In the genomic region with DNA sequence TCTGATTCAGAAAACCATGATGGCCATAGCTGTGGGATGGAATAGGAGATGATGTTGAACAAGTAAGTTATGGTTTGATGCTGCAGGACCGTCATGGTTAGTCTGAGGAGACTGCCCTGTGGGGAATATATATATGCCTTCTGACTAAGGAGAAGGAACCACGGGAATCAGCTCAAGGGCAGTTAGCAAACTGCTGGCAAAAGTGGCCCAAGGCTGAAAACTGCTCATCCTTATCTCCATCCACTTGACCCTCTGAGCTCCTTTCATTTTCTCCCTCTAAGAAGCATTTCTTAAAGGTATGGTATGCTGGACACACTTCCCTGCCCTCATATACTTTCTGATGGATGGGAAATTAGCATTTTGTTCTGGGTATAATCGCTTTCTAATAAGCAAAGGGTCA, we compare ENCODE assay signal across 28 cellular contexts.
"Had no signal": no experiment of that assay in that cellular context is flagged by ENCODE, and none has a peak within 500 bp of the region (broad histone marks: within the 10 kb centered on the region; RNA-seq: fewer than 3 reads in every experiment).

No MANE protein-coding gene starts in this region.

- FAIRE-seq: K562, TTC549 had no signal

- H3K27ac Mint-ChIP-seq: activated CD4-positive, alpha-beta T cell treated with anti-CD3 and anti-CD28 coated beads, Interleukin-2, amount 10 ng/mL, durations not matched to agents 24 days and 14 days; activated CD8-positive, alpha-beta T cell treated with anti-CD3 and anti-CD28 coated beads for 36 hours; activated naive CD8-positive, alpha-beta T cell treated with anti-CD3 and anti-CD28 coated beads for 36 hours; activated T-cell treated with anti-CD3 and anti-CD28 coated beads, Interleukin-2, amount 50 U/mL, for 72 hours; activated T-helper 17 cell treated with anti-CD3 and anti-CD28 coated beads, Interleukin-2, amount 50 U/mL, for 72 hours; T-helper 1 cell treated with Interleukin-12 subunit alpha and Interleukin-12 subunit beta and Interleukin-4 antibody, amounts not matched to agents 30 μg/mL and 1 μg/mL, for 36 hours; T-helper 2 cell treated with Interferon-gamma antibody and Interleukin-4, amounts not matched to agents 5 μg/mL and 100 μg/mL, for 36 hours had no signal

- H3K9me3 ChIP-seq: ascending aorta, breast epithelium, Peyer's patch had no signal

- H3K4me1 ChIP-seq: ascending aorta, breast epithelium, Peyer's patch had no signal

- H3K9me3 Mint-ChIP-seq: activated CD4-positive, alpha-beta T cell treated with anti-CD3 and anti-CD28 coated beads, Interleukin-2, amount 10 ng/mL, durations not matched to agents 24 days and 14 days; activated CD8-positive, alpha-beta T cell treated with anti-CD3 and anti-CD28 coated beads for 36 hours; activated naive CD8-positive, alpha-beta T cell treated with anti-CD3 and anti-CD28 coated beads for 36 hours; activated T-cell treated with anti-CD3 and anti-CD28 coated beads, Interleukin-2, amount 50 U/mL, for 72 hours; activated T-helper 17 cell treated with anti-CD3 and anti-CD28 coated beads, Interleukin-2, amount 50 U/mL, for 72 hours; T-helper 1 cell treated with Interleukin-12 subunit alpha and Interleukin-12 subunit beta and Interleukin-4 antibody, amounts not matched to agents 30 μg/mL and 1 μg/mL, for 36 hours; T-helper 2 cell treated with Interferon-gamma antibody and Interleukin-4, amounts not matched to agents 5 μg/mL and 100 μg/mL, for 36 hours had no signal

- ATAC-seq: activated CD8-positive, alpha-beta T cell treated with anti-CD3 and anti-CD28 coated beads for 36 hours; activated T-cell treated with anti-CD3 and anti-CD28 coated beads, Interleukin-2, amount 50 U/mL, for 72 hours; activated T-helper 17 cell treated with anti-CD3 and anti-CD28 coated beads, Interleukin-2, amount 50 U/mL, for 72 hours; K562; PC-3 had no signal

- H3K4me1 Mint-ChIP-seq: activated CD4-positive, alpha-beta T cell treated with anti-CD3 and anti-CD28 coated beads, Interleukin-2, amount 10 ng/mL, durations not matched to agents 24 days and 14 days; activated naive CD8-positive, alpha-beta T cell treated with anti-CD3 and anti-CD28 coated beads for 36 hours; activated T-helper 17 cell treated with anti-CD3 and anti-CD28 coated beads, Interleukin-2, amount 50 U/mL, for 72 hours had no signal

- DNase-seq: activated CD4-positive, alpha-beta T cell treated with anti-CD3 and anti-CD28 coated beads, Interleukin-2, amount 10 ng/mL, durations not matched to agents 24 days and 14 days; activated CD4-positive, alpha-beta T cell treated with anti-CD3 and anti-CD28 coated beads, Interleukin-2, amount 50 U/mL, for 4 hours; activated CD8-positive, alpha-beta T cell treated with anti-CD3 and anti-CD28 coated beads for 36 hours; activated effector memory CD4-positive, alpha-beta T cell treated with anti-CD3 and anti-CD28 coated beads, Interleukin-2, amount 50 U/mL, for 16 hours; activated naive CD4-positive, alpha-beta T cell; activated naive CD4-positive, alpha-beta T cell treated with anti-CD3 and anti-CD28 coated beads, Interleukin-2, amount 50 U/mL, for 16 hours; activated naive CD8-positive, alpha-beta T cell treated with anti-CD3 and anti-CD28 coated beads for 36 hours; activated T-cell treated with anti-CD3 and anti-CD28 coated beads, Interleukin-2, amount 50 U/mL, for 1 hour; activated T-cell treated with anti-CD3 and anti-CD28 coated beads, Interleukin-2, amount 50 U/mL, for 72 hours; amygdala; IMR-90; NCI-H1092 treated with DMSO at 0.1 percent for 48 hours; NCI-H146; NCI-H187; NCI-H2029 treated with DMSO at 0.1 percent for 48 hours; NCI-H2107; NCI-H446 treated with DMSO at 0.1 percent for 48 hours; PC-3; Peyer's patch; RPMI8226; SIG-M5 had no signal

- H3K36me3 ChIP-seq: ascending aorta, breast epithelium, Peyer's patch had no signal

- H3K4me3 Mint-ChIP-seq: activated CD4-positive, alpha-beta T cell treated with anti-CD3 and anti-CD28 coated beads, Interleukin-2, amount 10 ng/mL, durations not matched to agents 24 days and 14 days; activated CD8-positive, alpha-beta T cell treated with anti-CD3 and anti-CD28 coated beads for 36 hours; activated naive CD8-positive, alpha-beta T cell treated with anti-CD3 and anti-CD28 coated beads for 36 hours; activated T-cell treated with anti-CD3 and anti-CD28 coated beads, Interleukin-2, amount 50 U/mL, for 72 hours; activated T-helper 17 cell treated with anti-CD3 and anti-CD28 coated beads, Interleukin-2, amount 50 U/mL, for 72 hours; T-helper 1 cell treated with Interleukin-12 subunit alpha and Interleukin-12 subunit beta and Interleukin-4 antibody, amounts not matched to agents 30 μg/mL and 1 μg/mL, for 36 hours; T-helper 2 cell treated with Interferon-gamma antibody and Interleukin-4, amounts not matched to agents 5 μg/mL and 100 μg/mL, for 36 hours had no signal

- H3K27ac ChIP-seq: breast epithelium, Peyer's patch had no signal

- H3K27me3 ChIP-seq: ascending aorta, Peyer's patch had no signal

- H3K4me3 ChIP-seq: breast epithelium, K562, Peyer's patch had no signal
